ENCODE assay signal across 1 cellular context in the genomic region with DNA sequence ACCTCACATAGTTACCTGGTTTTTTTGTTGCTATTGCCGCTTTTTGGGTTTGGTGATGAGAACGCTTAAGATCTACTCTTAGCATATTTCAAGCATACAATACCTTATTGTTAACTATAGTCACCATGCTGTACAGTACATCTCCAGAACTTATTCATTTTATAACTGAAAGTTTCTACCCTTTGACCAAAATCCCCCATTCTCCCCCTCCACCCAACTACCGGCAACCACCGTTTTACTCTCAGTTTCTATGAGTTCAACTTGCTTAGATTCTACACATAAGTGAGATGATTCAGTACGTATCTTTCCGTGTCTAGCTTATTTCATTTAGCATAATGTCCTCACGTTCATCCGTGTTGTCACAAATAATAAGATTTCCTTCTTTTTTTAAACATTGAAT.
TF ChIP-seq lines count a peak whose summit lies in the region.

No MANE protein-coding gene starts in this region.

TF ChIP-seq in GM23338, 12 proteins besides CTCF, POLR2A, EP300 and RAD21:
- TF ChIP-seq, protein P1, sequence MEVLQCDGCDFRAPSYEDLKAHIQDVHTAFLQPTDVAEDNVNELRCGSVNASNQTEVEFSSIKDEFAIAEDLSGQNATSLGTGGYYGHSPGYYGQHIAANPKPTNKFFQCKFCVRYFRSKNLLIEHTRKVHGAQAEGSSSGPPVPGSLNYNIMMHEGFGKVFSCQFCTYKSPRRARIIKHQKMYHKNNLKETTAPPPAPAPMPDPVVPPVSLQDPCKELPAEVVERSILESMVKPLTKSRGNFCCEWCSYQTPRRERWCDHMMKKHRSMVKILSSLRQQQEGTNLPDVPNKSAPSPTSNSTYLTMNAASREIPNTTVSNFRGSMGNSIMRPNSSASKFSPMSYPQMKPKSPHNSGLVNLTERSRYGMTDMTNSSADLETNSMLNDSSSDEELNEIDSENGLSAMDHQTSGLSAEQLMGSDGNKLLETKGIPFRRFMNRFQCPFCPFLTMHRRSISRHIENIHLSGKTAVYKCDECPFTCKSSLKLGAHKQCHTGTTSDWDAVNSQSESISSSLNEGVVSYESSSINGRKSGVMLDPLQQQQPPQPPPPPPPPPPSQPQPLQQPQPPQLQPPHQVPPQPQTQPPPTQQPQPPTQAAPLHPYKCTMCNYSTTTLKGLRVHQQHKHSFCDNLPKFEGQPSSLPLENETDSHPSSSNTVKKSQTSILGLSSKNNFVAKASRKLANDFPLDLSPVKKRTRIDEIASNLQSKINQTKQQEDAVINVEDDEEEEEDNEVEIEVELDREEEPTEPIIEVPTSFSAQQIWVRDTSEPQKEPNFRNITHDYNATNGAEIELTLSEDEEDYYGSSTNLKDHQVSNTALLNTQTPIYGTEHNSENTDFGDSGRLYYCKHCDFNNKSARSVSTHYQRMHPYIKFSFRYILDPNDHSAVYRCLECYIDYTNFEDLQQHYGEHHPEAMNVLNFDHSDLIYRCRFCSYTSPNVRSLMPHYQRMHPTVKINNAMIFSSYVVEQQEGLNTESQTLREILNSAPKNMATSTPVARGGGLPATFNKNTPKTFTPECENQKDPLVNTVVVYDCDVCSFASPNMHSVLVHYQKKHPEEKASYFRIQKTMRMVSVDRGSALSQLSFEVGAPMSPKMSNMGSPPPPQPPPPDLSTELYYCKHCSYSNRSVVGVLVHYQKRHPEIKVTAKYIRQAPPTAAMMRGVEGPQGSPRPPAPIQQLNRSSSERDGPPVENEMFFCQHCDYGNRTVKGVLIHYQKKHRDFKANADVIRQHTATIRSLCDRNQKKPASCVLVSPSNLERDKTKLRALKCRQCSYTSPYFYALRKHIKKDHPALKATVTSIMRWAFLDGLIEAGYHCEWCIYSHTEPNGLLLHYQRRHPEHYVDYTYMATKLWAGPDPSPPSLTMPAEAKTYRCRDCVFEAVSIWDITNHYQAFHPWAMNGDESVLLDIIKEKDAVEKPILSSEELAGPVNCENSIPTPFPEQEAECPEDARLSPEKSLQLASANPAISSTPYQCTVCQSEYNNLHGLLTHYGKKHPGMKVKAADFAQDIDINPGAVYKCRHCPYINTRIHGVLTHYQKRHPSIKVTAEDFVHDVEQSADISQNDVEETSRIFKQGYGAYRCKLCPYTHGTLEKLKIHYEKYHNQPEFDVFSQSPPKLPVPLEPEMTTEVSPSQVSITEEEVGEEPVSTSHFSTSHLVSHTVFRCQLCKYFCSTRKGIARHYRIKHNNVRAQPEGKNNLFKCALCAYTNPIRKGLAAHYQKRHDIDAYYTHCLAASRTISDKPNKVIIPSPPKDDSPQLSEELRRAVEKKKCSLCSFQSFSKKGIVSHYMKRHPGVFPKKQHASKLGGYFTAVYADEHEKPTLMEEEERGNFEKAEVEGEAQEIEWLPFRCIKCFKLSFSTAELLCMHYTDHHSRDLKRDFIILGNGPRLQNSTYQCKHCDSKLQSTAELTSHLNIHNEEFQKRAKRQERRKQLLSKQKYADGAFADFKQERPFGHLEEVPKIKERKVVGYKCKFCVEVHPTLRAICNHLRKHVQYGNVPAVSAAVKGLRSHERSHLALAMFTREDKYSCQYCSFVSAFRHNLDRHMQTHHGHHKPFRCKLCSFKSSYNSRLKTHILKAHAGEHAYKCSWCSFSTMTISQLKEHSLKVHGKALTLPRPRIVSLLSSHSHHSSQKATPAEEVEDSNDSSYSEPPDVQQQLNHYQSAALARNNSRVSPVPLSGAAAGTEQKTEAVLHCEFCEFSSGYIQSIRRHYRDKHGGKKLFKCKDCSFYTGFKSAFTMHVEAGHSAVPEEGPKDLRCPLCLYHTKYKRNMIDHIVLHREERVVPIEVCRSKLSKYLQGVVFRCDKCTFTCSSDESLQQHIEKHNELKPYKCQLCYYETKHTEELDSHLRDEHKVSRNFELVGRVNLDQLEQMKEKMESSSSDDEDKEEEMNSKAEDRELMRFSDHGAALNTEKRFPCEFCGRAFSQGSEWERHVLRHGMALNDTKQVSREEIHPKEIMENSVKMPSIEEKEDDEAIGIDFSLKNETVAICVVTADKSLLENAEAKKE (CRISPR knock-in tag; IDR thresholded peaks at IDR 0.05) = no peak
- TF ChIP-seq ZNF331 (CRISPR knock-in tag; IDR thresholded peaks at IDR 0.05; ENCODE audit: low read depth) = no peak
